9 cellular contexts compared by ENCODE assay signal in genomic region chr6:11785953-11786579, GRCh38. TPM values are rescaled to one million over a fixed set of nuclear protein-coding genes. Genes with fewer than 3 reads are reported as not detected.
DNase-seq lines count a peak whose midpoint lies in the region; ATAC-seq and TF ChIP-seq lines count a peak whose summit lies in the region.
"Had no signal": no experiment of that assay in that cellular context is flagged by ENCODE, and none has a peak within 500 bp of the region (broad histone marks: within the 10 kb centered on the region; RNA-seq: fewer than 3 reads in every experiment).

No MANE protein-coding gene starts in this region.

- no peaks in the 10 kb centered on the region for H3K9me3 Mint-ChIP-seq in effector memory CD8-positive, alpha-beta T cell

- DNase-seq in NCI-H1105 (lab: John Stamatoyannopoulos, UW) = peak; percentile 13
- peak; percentile 7 to 15 (median 7) for DNase-seq in effector memory CD8-positive, alpha-beta T cell
- no peak for DNase-seq in dermis blood vessel endothelial cell
- no peak for DNase-seq in DMS153 (lab: John Stamatoyannopoulos, UW)
- DNase-seq in posterior vena cava (ENCODE audit: low spot score) = no peak
- DNase-seq in foreskin keratinocyte = no peak

- H3K36me3 Mint-ChIP-seq in effector memory CD8-positive, alpha-beta T cell (ENCODE audit: insufficient read depth) = no peaks in the 10 kb centered on the region
- H3K36me3 Mint-ChIP-seq: IgD-negative memory B cell had no signal

- peak overlapping the region in 1 of 2 donors; percentile 58 for H3K4me3 Mint-ChIP-seq in effector memory CD8-positive, alpha-beta T cell

- peaks cover 3 to 5% of the 10 kb centered on the region in 2 donors for H3K4me1 Mint-ChIP-seq in effector memory CD8-positive, alpha-beta T cell (ENCODE audit: low read depth in 2 of 2)

- ATAC-seq in GM18502 (IDR thresholded peaks at IDR 0.05; ENCODE audit: poor library complexity, unreplicated experiment) (peak; percentile 89), GM21619 (IDR thresholded peaks at IDR 0.05; ENCODE audit: unreplicated experiment) (peak; percentile 96), foreskin keratinocyte (no peak)
- peak; percentile 87 for ATAC-seq in effector memory CD8-positive, alpha-beta T cell (replicated peaks)

- peak overlapping the region in 1 of 2 donors; percentile 8 for H3K27ac Mint-ChIP-seq in effector memory CD8-positive, alpha-beta T cell
- H3K27ac Mint-ChIP-seq: IgD-negative memory B cell had no signal

- H3K27ac ChIP-seq in foreskin keratinocyte = no peak overlapping the region

- H3K27me3 ChIP-seq in foreskin keratinocyte = no peaks in the 10 kb centered on the region

- TF ChIP-seq CTCF in foreskin keratinocyte (conservative IDR thresholded peaks at IDR 0.05) = no peak

- intact Hi-C loops in posterior vena cava (cut with DNase I) = no loop called here

- no peaks in the 10 kb centered on the region for H3K4me1 ChIP-seq in foreskin keratinocyte

- peaks cover 14 to 15% of the 10 kb centered on the region in 2 donors for H3K27me3 Mint-ChIP-seq in effector memory CD8-positive, alpha-beta T cell

RNA-seq across cellular contexts. Expression of gene ADTRP, which starts 7.5 kb away (rescaled TPM):
- total RNA-seq in dermis blood vessel endothelial cell = 0.47 and 0.85 TPM in 2 replicates
- 1 to 10 TPM in 1 of 2 donors, under 1 TPM in 1; 0.48 to 1.2 TPM for total RNA-seq in posterior vena cava
- 3.1 and 5.5 TPM in 2 replicates for total RNA-seq in foreskin keratinocyte
- 3.0 and 4.3 TPM in 2 replicates for polyA plus RNA-seq in foreskin keratinocyte

Comparison
In these comparisons a context has a peak if more than half of its experiments do, and no peak if none do; other contexts are left out.
1. DNase-seq: peak in NCI-H1105 (single experiment) and effector memory CD8-positive, alpha-beta T cell (3 of 3); none in dermis blood vessel endothelial cell (single experiment), DMS153 (single experiment), posterior vena cava (single experiment) and foreskin keratinocyte (0 of 2).